17 cellular contexts compared by ENCODE assay signal in the genomic region with DNA sequence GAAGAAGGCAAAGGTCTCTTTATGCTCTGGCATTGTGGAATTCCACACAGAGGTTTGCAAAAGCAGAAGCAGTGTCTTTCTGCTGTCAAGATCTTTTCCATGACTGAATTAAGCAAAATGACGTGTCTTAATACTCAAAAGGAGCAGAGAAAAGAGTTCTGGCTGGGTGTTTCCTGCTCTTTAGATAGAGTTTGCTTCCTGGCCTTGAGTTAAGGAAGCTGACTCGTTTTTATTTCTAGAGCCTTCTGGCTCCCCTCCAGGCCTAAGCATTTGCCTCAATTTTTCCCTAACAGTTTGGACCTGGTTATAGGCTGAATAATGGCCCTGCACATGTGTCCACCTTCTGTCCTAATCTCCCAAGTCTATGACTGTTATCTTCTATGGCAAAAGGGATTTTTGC. TPM values are rescaled to one million over a fixed set of nuclear protein-coding genes. Genes with fewer than 3 reads are reported as not detected.
A peak's percentile ranks its signal among the peaks of the same experiment; 100 is the strongest.
DNase-seq lines count a peak whose midpoint lies in the region; ATAC-seq and TF ChIP-seq lines count a peak whose summit lies in the region.
"Had no signal": no experiment of that assay in that cellular context is flagged by ENCODE, and none has a peak within 500 bp of the region (broad histone marks: within the 10 kb centered on the region; RNA-seq: fewer than 3 reads in every experiment).

No MANE protein-coding gene starts in this region.

- peak; percentile 84 to 87 for ATAC-seq in left cardiac atrium
- ATAC-seq in psoas muscle: peak in 2 of 4 donors; percentile 27 to 53
- ATAC-seq in HG03565 (IDR thresholded peaks at IDR 0.05; ENCODE audit: unreplicated experiment): no peak
- ATAC-seq: activated CD8-positive, alpha-beta T cell treated with anti-CD3 and anti-CD28 coated beads, Interleukin-2, amount 10 ng/mL, durations not matched to agents 7 days and 5 days; GM12878 had no signal

- peaks cover 14% of the 10 kb centered on the region for H3K4me1 ChIP-seq in adipocyte (ENCODE audit: control insufficient read depth, insufficient read depth, low read length)
- peaks cover 10% of the 10 kb centered on the region for H3K4me1 ChIP-seq in psoas muscle

- no peak for TF ChIP-seq CTCF in BJ (IDR thresholded peaks at IDR 0.05; ENCODE audit: insufficient read depth, low read depth, low read length)
- no peak for TF ChIP-seq CTCF in psoas muscle (IDR thresholded peaks at IDR 0.05)

- CTCF ChIA-PET in BJ (lab: Yijun Ruan, JAX): interaction anchor here (0.6 to 1.9 kb wide), 3 partner anchors 8 to 36 kb away, joined by 3 to 10 read pairs (median 3); no protein-coding TSS in a partner anchor

- intact Hi-C loops in left cardiac atrium (cut with DNase I) (no loop called here), psoas muscle (cut with DNase I) (no loop called here)

- POLR2A ChIA-PET in BJ (lab: Charles Lee): no interaction called here

- H3K27ac ChIP-seq in psoas muscle: peak overlapping the region; percentile 58

- no peaks in the 10 kb centered on the region for H3K9me3 ChIP-seq in adipocyte (ENCODE audit: control insufficient read depth, low read length)
- H3K9me3 ChIP-seq in psoas muscle: no peaks in the 10 kb centered on the region
- H3K9me3 ChIP-seq: thoracic aorta had no signal

- WGBS in psoas muscle, 3 donors: 27 to 33% (median 27%) methylated on average over 2 of the region's 2 CpGs

- H3K9ac ChIP-seq in adipocyte (ENCODE audit: low read length): no peak overlapping the region

- peak; percentile 36 for DNase-seq in BJ (ENCODE audit: low read depth)
- DNase-seq in adipocyte (ENCODE audit: low read depth): peak; percentile 32
- DNase-seq in left cardiac atrium: peak; percentile 63
- no peak for DNase-seq in psoas muscle
- DNase-seq in HT-29 (ENCODE audit: low spot score): no peak
- DNase-seq in ACHN: no peak
- DNase-seq in activated naive CD4-positive, alpha-beta T cell treated with Interleukin-2 at 50 U/mL for 16 hours: no peak
- DNase-seq: activated CD8-positive, alpha-beta T cell treated with anti-CD3 and anti-CD28 coated beads, Interleukin-2, amount 10 ng/mL, durations not matched to agents 7 days and 5 days; DMS153; H9; hippocampal formation; NCI-H2081; T-helper 1 cell had no signal

- in situ Hi-C loops in ACHN (cut with HindIII; ENCODE audit: low pct_ligation_motif_present, low pct_unique_long_range_greater_than_20kb, low sequenced_read_pairs): no loop called here

- H3K27me3 ChIP-seq in BJ (ENCODE audit: control insufficient read depth, insufficient read depth, low read length) (no peaks in the 10 kb centered on the region), adipocyte (replicated peaks; ENCODE audit: control insufficient read depth, insufficient read depth, low read length) (no peaks in the 10 kb centered on the region), psoas muscle (ENCODE audit: insufficient read depth in 3 of 3, low read length in 2 of 3) (no peaks in the 10 kb centered on the region)

- H3K36me3 ChIP-seq in BJ (ENCODE audit: control insufficient read depth, insufficient read depth, low read length) (no peaks in the 10 kb centered on the region), adipocyte (ENCODE audit: control insufficient read depth, insufficient read depth, low read length, severe bottlenecking) (no peaks in the 10 kb centered on the region), psoas muscle (ENCODE audit: insufficient read depth in 1 of 2, low read depth in 1 of 2) (no peaks in the 10 kb centered on the region)
- H3K36me3 ChIP-seq: thoracic aorta had no signal

- H3K4me3 ChIP-seq in BJ (ENCODE audit: low read depth, low read length) (no peak overlapping the region), adipocyte (ENCODE audit: low read length) (no peak overlapping the region), psoas muscle (no peak overlapping the region)
- H3K4me3 ChIP-seq: GM12878, thoracic aorta had no signal

RNA-seq across cellular contexts. Expression of gene TAS2R41, which starts 21.6 kb away (rescaled TPM):
- polyA plus RNA-seq in BJ (2011; rRNA removed) (not detected in 2 replicates), psoas muscle (not detected)
- not detected in 2 replicates for polyA minus RNA-seq in BJ (2011; rRNA and poly(A)+ RNA removed)
- total RNA-seq in left cardiac atrium (under 1 TPM in 1 of 2 donors, not detected in 1; 0.26 TPM), psoas muscle (not detected)
- not detected in 2 replicates for total RNA-seq in HT-29 (2014; rRNA removed; shearing (Covaris generic))
- total RNA-seq: activated CD8-positive, alpha-beta T cell treated with anti-CD3 and anti-CD28 coated beads, Interleukin-2, amount 10 ng/mL, durations not matched to agents 7 days and 5 days; GM12878; H9; renal cortical epithelial cell had no signal
- polyA plus RNA-seq: GM12878 had no signal

RNA-seq across cellular contexts. Expression of gene TAS2R60, which starts 56.0 kb away (rescaled TPM):
- polyA plus RNA-seq in BJ (2011; rRNA removed) (not detected in 2 replicates), psoas muscle (not detected)
- polyA minus RNA-seq in BJ (2011; rRNA and poly(A)+ RNA removed): not detected in 2 replicates
- total RNA-seq in left cardiac atrium (not detected), psoas muscle (not detected)
- total RNA-seq in HT-29 (2014; rRNA removed; shearing (Covaris generic)): not detected in 2 replicates
- total RNA-seq: GM12878, H9, renal cortical epithelial cell had no signal
- polyA plus RNA-seq: GM12878 had no signal

Comparison
In these comparisons a context has a peak if more than half of its experiments do, and no peak if none do; other contexts are left out.
1. DNase-seq: peak in BJ (single experiment), adipocyte (single experiment) and left cardiac atrium (single experiment); none in psoas muscle (0 of 2), HT-29 (single experiment), ACHN (single experiment) and activated naive CD4-positive, alpha-beta T cell treated with Interleukin-2 at 50 U/mL for 16 hours (single experiment).